ENCODE assay signal across 29 cellular contexts in the genomic region with DNA sequence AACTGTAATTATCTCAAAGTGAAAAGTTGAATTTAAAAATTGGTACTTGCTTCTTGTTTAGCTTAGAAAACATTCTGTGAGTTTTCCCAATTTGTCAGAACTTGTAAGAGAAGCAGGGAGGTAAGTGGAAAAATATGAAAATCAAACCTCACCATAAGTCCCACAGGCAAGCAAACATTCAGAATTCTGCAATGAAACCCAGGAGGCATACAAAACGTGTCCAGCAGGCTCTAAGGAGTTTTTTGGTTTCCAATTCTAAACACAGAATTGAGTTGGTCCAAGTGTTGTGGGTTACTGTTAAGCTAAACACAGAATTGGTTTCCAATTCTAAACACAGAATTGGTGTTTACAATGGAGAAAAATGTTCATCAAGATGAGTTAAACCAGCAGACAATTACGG. TPM values are rescaled to one million over a fixed set of nuclear protein-coding genes. Genes with fewer than 3 reads are reported as not detected.
DNase-seq lines count a peak whose midpoint lies in the region; ATAC-seq and TF ChIP-seq lines count a peak whose summit lies in the region.
"Had no signal": no experiment of that assay in that cellular context is flagged by ENCODE, and none has a peak within 500 bp of the region (broad histone marks: within the 10 kb centered on the region; RNA-seq: fewer than 3 reads in every experiment).

No MANE protein-coding gene starts in this region.

- ATAC-seq in left ventricle myocardium superior (peak; percentile 9), left cardiac atrium (no peak), GM21529 (IDR thresholded peaks at IDR 0.05; ENCODE audit: unreplicated experiment) (no peak)
- ATAC-seq: CD8-positive, alpha-beta T cell; GM23338; lower lobe of right lung; naive thymus-derived CD8-positive, alpha-beta T cell had no signal

- H2BK5ac ChIP-seq in mesenchymal stem cell (ENCODE audit: low read depth, low read length, poor library complexity, severe bottlenecking), result no peak overlapping the region

- intact Hi-C loops in left ventricle myocardium superior (cut with micrococcal nuclease) (no loop called here), left cardiac atrium (cut with DNase I) (loop anchor here in 1 of 2 donors (5.0 kb wide), 1 partner anchor 37 kb away; no protein-coding TSS in a partner anchor), uterus (cut with DNase I; ENCODE audit: low total_unique reads) (no loop called here)

- H3K4me3 ChIP-seq in adipocyte (ENCODE audit: low read length) (no peak overlapping the region), mesenchymal stem cell (ENCODE audit: insufficient read depth in 1 of 2, low read depth in 1 of 2, low read length in 2 of 2) (no peak overlapping the region), uterus (no peak overlapping the region)
- H3K4me3 ChIP-seq: GM23338, lower lobe of right lung, SJCRH30, tibial nerve had no signal

- H3K27ac ChIP-seq in mesenchymal stem cell (ENCODE audit: low read length, poor library complexity, severe bottlenecking) (no peak overlapping the region), uterus (peak overlapping the region; percentile 64 to 80)
- H3K27ac ChIP-seq: lower lobe of right lung, SJCRH30, WERI-Rb-1 had no signal

- H3K9me3 ChIP-seq in adipocyte (ENCODE audit: control insufficient read depth, low read length) (no peaks in the 10 kb centered on the region), mesenchymal stem cell (ENCODE audit: control insufficient read depth, low read length) (no peaks in the 10 kb centered on the region), uterus (no peaks in the 10 kb centered on the region)
- H3K9me3 ChIP-seq: lower lobe of right lung, SJCRH30 had no signal

- H3K14ac ChIP-seq in mesenchymal stem cell (ENCODE audit: low read length in 2 of 2), result no peak overlapping the region

- no peaks in the 10 kb centered on the region for H3K79me1 ChIP-seq in mesenchymal stem cell (replicated peaks; ENCODE audit: low read length, poor library complexity, severe bottlenecking)

- no peak overlapping the region for H2AK5ac ChIP-seq in mesenchymal stem cell (ENCODE audit: low read length, severe bottlenecking)

- H3K4me1 ChIP-seq in adipocyte (ENCODE audit: control insufficient read depth, insufficient read depth, low read length) (peaks cover 36% of the 10 kb centered on the region), mesenchymal stem cell (ENCODE audit: control insufficient read depth, insufficient read depth, low read depth, low read length) (no peaks in the 10 kb centered on the region), uterus (no peaks in the 10 kb centered on the region)
- H3K4me1 ChIP-seq: SJCRH30 had no signal

- no peak overlapping the region for H2BK15ac ChIP-seq in mesenchymal stem cell (ENCODE audit: low read depth, poor library complexity, severe bottlenecking)

- WGBS in mesenchymal stem cell, result 90% methylated on average over 1 of the region's 2 CpGs

- H3K27me3 ChIP-seq in adipocyte (replicated peaks; ENCODE audit: control insufficient read depth, insufficient read depth, low read length) (no peaks in the 10 kb centered on the region), mesenchymal stem cell (ENCODE audit: control insufficient read depth in 1 of 2, insufficient read depth in 1 of 2, low read length in 2 of 2) (no peaks in the 10 kb centered on the region), uterus (no peaks in the 10 kb centered on the region)
- H3K27me3 ChIP-seq: SJCRH30, tibial nerve had no signal

- no peak overlapping the region for H2AFZ ChIP-seq in mesenchymal stem cell (ENCODE audit: low read depth, low read length)
- H2AFZ ChIP-seq: GM23338 had no signal

- DNase-seq in left ventricle myocardium superior (no peak), left cardiac atrium (no peak), adipocyte (ENCODE audit: low read depth) (no peak), mesenchymal stem cell (peak; percentile 4), uterus (no peak), NOMO-1 treated with dmso at 0.1 percent for 144 hours (lab: John Stamatoyannopoulos, UW; ENCODE audit: unreplicated experiment) (no peak)
- no peak for DNase-seq in activated effector memory CD4-positive, alpha-beta T cell treated with Interleukin-2 at 50 U/mL for 16 hours
- DNase-seq: ACHN; activated CD4-positive, alpha-beta T cell treated with anti-CD3 and anti-CD28 coated beads for 4 hours; activated naive CD4-positive, alpha-beta T cell treated with Interleukin-2 at 50 U/mL for 16 hours; activated T-cell treated with anti-CD3 and anti-CD28 coated beads, Interleukin-2, amount 50 U/mL, for 4 hours; CD8-positive, alpha-beta T cell; effector CD4-positive, alpha-beta T cell; kidney; lower lobe of right lung; naive thymus-derived CD8-positive, alpha-beta T cell; NCI-H1092; NCI-H187; NCI-H2171; NCI-H82; occipital lobe; SJCRH30; stimulated activated naive CD4-positive, alpha-beta T cell treated with Interleukin-2 at 50 U/mL for 16 hours; T1000; WERI-Rb-1 had no signal

- no peak overlapping the region for H3K4me2 ChIP-seq in mesenchymal stem cell (ENCODE audit: low read length, poor library complexity, severe bottlenecking)
- H3K4me2 ChIP-seq: GM23338 had no signal

- no peak overlapping the region for H4K91ac ChIP-seq in mesenchymal stem cell (ENCODE audit: low read length)

- H3K4ac ChIP-seq in mesenchymal stem cell (ENCODE audit: low read depth in 1 of 2, low read length in 2 of 2), result no peak overlapping the region

- no peak overlapping the region for H2BK120ac ChIP-seq in mesenchymal stem cell (ENCODE audit: low read depth, low read length)

- H3K18ac ChIP-seq in mesenchymal stem cell (ENCODE audit: low read depth in 1 of 2, low read length in 2 of 2), result no peak overlapping the region

- TF ChIP-seq CTCF in uterus (IDR thresholded peaks at IDR 0.05), result no peak

- TF ChIP-seq POLR2A in uterus (IDR thresholded peaks at IDR 0.05), result no peak

- H3K9ac ChIP-seq in adipocyte (ENCODE audit: low read length) (peak overlapping the region; percentile 69), mesenchymal stem cell (ENCODE audit: low read length) (peak overlapping the region; percentile 84)

- H3K23ac ChIP-seq in mesenchymal stem cell (ENCODE audit: low read length in 2 of 2), result no peak overlapping the region

- H2BK12ac ChIP-seq in mesenchymal stem cell (ENCODE audit: low read length in 2 of 2), result no peak overlapping the region

- H3K36me3 ChIP-seq in adipocyte (ENCODE audit: control insufficient read depth, insufficient read depth, low read length, severe bottlenecking) (peaks cover 15% of the 10 kb centered on the region), mesenchymal stem cell (ENCODE audit: control insufficient read depth in 1 of 2, insufficient read depth in 2 of 2, low read depth in 1 of 2, low read length in 2 of 2) (peaks cover 2 to 4% of the 10 kb centered on the region in 2 experiments), uterus (no peaks in the 10 kb centered on the region)
- H3K36me3 ChIP-seq: WERI-Rb-1 had no signal

- no peak overlapping the region for H4K8ac ChIP-seq in mesenchymal stem cell (ENCODE audit: low read length)

RNA-seq across cellular contexts. Expression of gene ACKR4, which starts 27.1 kb away (rescaled TPM):
- total RNA-seq in left ventricle myocardium superior (1.4 TPM), left cardiac atrium (1 to 10 TPM; 2.1 to 3.7 TPM), uterus (1 to 10 TPM; 2.0 to 4.7 (median 4.4) TPM)
- polyA plus RNA-seq in mesenchymal stem cell (2013, experiment 1 of 2), result 0.17 TPM
- 0.14 TPM for polyA plus RNA-seq in mesenchymal stem cell (2013, experiment 2 of 2)
- total RNA-seq: activated T-cell treated with anti-CD3 and anti-CD28 coated beads, Interleukin-2, amount 50 U/mL, for 4 hours; GM23338; SJCRH30 had no signal
- polyA plus RNA-seq: IgD-negative memory B cell had no signal
